10 cellular contexts compared by ENCODE assay signal in the genomic region with DNA sequence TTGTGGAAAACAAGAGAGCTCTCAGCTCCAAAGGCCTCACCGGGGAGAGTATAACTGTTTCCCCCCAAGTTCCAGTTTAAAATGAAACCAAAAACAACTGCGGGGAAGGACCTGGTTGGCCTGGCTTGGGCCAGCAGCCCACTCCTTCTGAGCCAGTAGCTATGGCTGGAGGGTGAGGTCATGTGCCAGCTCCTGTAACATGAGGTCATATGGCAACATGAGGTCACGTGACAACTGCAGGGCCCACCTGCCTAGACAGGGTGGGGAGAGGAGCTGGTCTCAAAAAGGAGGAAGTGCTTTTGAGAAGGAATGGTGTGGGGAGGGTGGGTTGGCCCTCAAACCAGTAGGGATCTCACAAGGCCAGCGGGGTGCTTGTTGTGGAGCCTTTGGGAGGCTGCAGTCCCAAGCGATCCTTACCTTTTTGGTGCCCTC. TPM values are rescaled to one million over a fixed set of nuclear protein-coding genes. Genes with fewer than 3 reads are reported as not detected.
DNase-seq lines count a peak whose midpoint lies in the region; ATAC-seq and TF ChIP-seq lines count a peak whose summit lies in the region.
"Had no signal": no experiment of that assay in that cellular context is flagged by ENCODE, and none has a peak within 500 bp of the region (broad histone marks: within the 10 kb centered on the region; RNA-seq: fewer than 3 reads in every experiment).

No MANE protein-coding gene starts in this region.

- H3K36me3 ChIP-seq in breast epithelium (no peaks in the 10 kb centered on the region), Loucy (ENCODE audit: insufficient read depth, low read length) (no peaks in the 10 kb centered on the region), upper lobe of left lung (no peaks in the 10 kb centered on the region)

- H3K27ac ChIP-seq in breast epithelium (peak overlapping the region; percentile 89 to 91), upper lobe of left lung (peak overlapping the region in 3 of 4 donors; percentile 0 to 68 (median 45))

- intact Hi-C loops in breast epithelium (cut with DNase I; ENCODE audit: low total_unique reads): no loop called here
- intact Hi-C loops in MCF 10A (cut with micrococcal nuclease): no loop called here

- no peaks in the 10 kb centered on the region for H4K20me1 ChIP-seq in Loucy (ENCODE audit: insufficient read depth, low read length, poor library complexity, severe bottlenecking)

- POLR2A ChIA-PET in MCF 10A (lab: Yijun Ruan, JAX): no interaction called here

- no peak overlapping the region for H3K4me2 ChIP-seq in Loucy (ENCODE audit: low read depth, low read length, poor library complexity, severe bottlenecking)

- no peaks in the 10 kb centered on the region for H3F3A ChIP-seq in Loucy (ENCODE audit: low read depth)

- DNase-seq in breast epithelium (ENCODE audit: low spot score in 2 of 2) (no peak), MCF 10A (ENCODE audit: unreplicated experiment) (no peak), fibroblast of pulmonary artery (ENCODE audit: low read depth) (no peak), upper lobe of left lung (peak in 1 of 2 donors; percentile 45)
- DNase-seq in activated CD4-positive, alpha-beta T cell treated with anti-CD3 and anti-CD28 coated beads for 4 hours: no peak
- DNase-seq in stimulated activated CD4-positive, alpha-beta T cell treated with anti-CD3 and anti-CD28 coated beads, Interleukin-1b, Interleukin-23, amount 100 ng/mL, for 48 hours: no peak
- DNase-seq: activated naive CD4-positive, alpha-beta T cell treated with anti-CD3 and anti-CD28 coated beads for 36 hours had no signal

- H3K9me2 ChIP-seq in Loucy (replicated peaks; ENCODE audit: low read depth, low read length): no peaks in the 10 kb centered on the region

- H3K9me3 Mint-ChIP-seq in MCF 10A (ENCODE audit: unreplicated experiment): no peaks in the 10 kb centered on the region
- H3K9me3 Mint-ChIP-seq: activated naive CD4-positive, alpha-beta T cell treated with anti-CD3 and anti-CD28 coated beads for 36 hours had no signal

- peak in 1 of 2 donors; percentile 41 for ATAC-seq in upper lobe of left lung (ENCODE audit: low FRiP score in 2 of 2)
- ATAC-seq in HG03139 (IDR thresholded peaks at IDR 0.05; ENCODE audit: unreplicated experiment): no peak

- no peaks in the 10 kb centered on the region for H3K4me1 ChIP-seq in breast epithelium
- H3K4me1 ChIP-seq in Loucy (ENCODE audit: insufficient read depth, low read length, poor library complexity, severe bottlenecking): peaks cover 29% of the 10 kb centered on the region
- peaks cover 0 to 42% (median 22%) of the 10 kb centered on the region in 4 donors for H3K4me1 ChIP-seq in upper lobe of left lung

- 46 to 57% methylated on average over 5 of the region's 5 CpGs for WGBS in upper lobe of left lung, 2 donors

- TF ChIP-seq CTCF in breast epithelium (IDR thresholded peaks at IDR 0.05) (no peak), MCF 10A (IDR thresholded peaks at IDR 0.05; ENCODE audit: unreplicated experiment) (no peak), Loucy (conservative IDR thresholded peaks at IDR 0.05; ENCODE audit: low read length) (no peak), fibroblast of pulmonary artery (IDR thresholded peaks at IDR 0.05; ENCODE audit: low read length, missing control alignments) (no peak), upper lobe of left lung (IDR thresholded peaks at IDR 0.05) (no peak)

- peak overlapping the region; percentile 80 for H2AFZ ChIP-seq in Loucy (ENCODE audit: low read length)

- no peaks in the 10 kb centered on the region for H3K27me3 ChIP-seq in breast epithelium
- no peaks in the 10 kb centered on the region for H3K27me3 ChIP-seq in Loucy (ENCODE audit: insufficient read depth, low read length, poor library complexity, severe bottlenecking)
- H3K27me3 ChIP-seq in upper lobe of left lung: no peaks in the 10 kb centered on the region

- no TSS peak for BruUV-seq in MCF 10A (replicated peaks; lab: Mats Ljungman, UMichigan)

- no peaks in the 10 kb centered on the region for H3K36me3 Mint-ChIP-seq in MCF 10A (ENCODE audit: insufficient read depth, unreplicated experiment)

- no peaks in the 10 kb centered on the region for H3K4me1 Mint-ChIP-seq in MCF 10A (ENCODE audit: insufficient read depth, unreplicated experiment)

- TF ChIP-seq EP300 in upper lobe of left lung (IDR thresholded peaks at IDR 0.05): no peak

- no peak overlapping the region for H3K4me3 Mint-ChIP-seq in MCF 10A (ENCODE audit: unreplicated experiment)
- H3K4me3 Mint-ChIP-seq: activated naive CD4-positive, alpha-beta T cell treated with anti-CD3 and anti-CD28 coated beads for 36 hours had no signal

- TF ChIP-seq POLR2A in breast epithelium (IDR thresholded peaks at IDR 0.05): no peak
- TF ChIP-seq POLR2A in upper lobe of left lung (IDR thresholded peaks at IDR 0.05): peak in 1 of 4 donors; percentile 17

- no peaks in the 10 kb centered on the region for H3K79me2 ChIP-seq in Loucy (ENCODE audit: insufficient read depth, low read length)

- H3K9ac ChIP-seq in Loucy (ENCODE audit: low read depth, low read length, poor library complexity, severe bottlenecking): no peak overlapping the region

- no peak overlapping the region for H3K27ac Mint-ChIP-seq in MCF 10A (ENCODE audit: low read depth, unreplicated experiment)
- H3K27ac Mint-ChIP-seq: activated naive CD4-positive, alpha-beta T cell treated with anti-CD3 and anti-CD28 coated beads for 36 hours had no signal

- peaks cover 23% of the 10 kb centered on the region for H3K27me3 Mint-ChIP-seq in MCF 10A (ENCODE audit: insufficient read depth, unreplicated experiment)

- H3K4me3 ChIP-seq in breast epithelium (peak overlapping the region; percentile 6 to 39 (median 14)), Loucy (ENCODE audit: low read length, poor library complexity, severe bottlenecking) (no peak overlapping the region), fibroblast of pulmonary artery (replicated peaks; ENCODE audit: low read depth, low read length) (peak overlapping the region; percentile 4), upper lobe of left lung (peak overlapping the region in 2 of 4 donors; percentile 8 to 27)

- CTCF ChIA-PET in MCF 10A (lab: Yijun Ruan, JAX): interaction anchor here (0.9 to 1.1 kb wide), 2 partner anchors 8 to 82 kb away, joined by 3 read pairs; no protein-coding TSS in a partner anchor

- no peaks in the 10 kb centered on the region for H3K9me3 ChIP-seq in breast epithelium
- no peaks in the 10 kb centered on the region for H3K9me3 ChIP-seq in Loucy (ENCODE audit: insufficient read depth, low read depth, low read length)
- H3K9me3 ChIP-seq in upper lobe of left lung: no peaks in the 10 kb centered on the region

RNA-seq across cellular contexts. Expression of a gene that starts 29.3 kb away (rescaled TPM):
- total RNA-seq in breast epithelium (1 to 10 TPM in 1 of 3 donors, under 1 TPM in 1, not detected in 1; under 0.01 to 2.3 TPM), MCF 10A (2022) (not detected in 2 replicates), upper lobe of left lung (under 1 TPM in 2 of 6 donors, not detected in 4; 0.13 to 0.23 TPM)
- total RNA-seq: activated naive CD4-positive, alpha-beta T cell treated with anti-CD3 and anti-CD28 coated beads for 36 hours; LHCN-M2 had no signal

RNA-seq across cellular contexts. Expression of a gene that starts 58.3 kb away (rescaled TPM):
- 10 to 100 TPM in 2 of 3 donors, 1 to 10 TPM in 1; 8.0 to 37.0 (median 22.6) TPM for total RNA-seq in breast epithelium
- 9.4 and 13.1 TPM in 2 replicates for total RNA-seq in MCF 10A (2022)
- total RNA-seq in upper lobe of left lung: 10 to 100 TPM; 10.2 to 61.8 (median 17.8) TPM
